Comparison of ENCODE assay signal across 9 cellular contexts in genomic region chr7:142855401-142855743, GRCh38. TPM values are rescaled to one million over a fixed set of nuclear protein-coding genes. Genes with fewer than 3 reads are reported as not detected.
A peak's percentile ranks its signal among the peaks of the same experiment; 100 is the strongest.
DNase-seq lines count a peak whose midpoint lies in the region; ATAC-seq and TF ChIP-seq lines count a peak whose summit lies in the region.
"Had no signal": no experiment of that assay in that cellular context is flagged by ENCODE, and none has a peak within 500 bp of the region (broad histone marks: within the 10 kb centered on the region; RNA-seq: fewer than 3 reads in every experiment).

No MANE protein-coding gene starts in this region.

- no peaks in the 10 kb centered on the region for H3K27me3 ChIP-seq in aorta (ENCODE audit: control insufficient read depth in 1 of 2, insufficient read depth in 2 of 2, low read length in 1 of 2)

- 3 to 4% methylated on average over 8 to 9 of the region's 9 CpGs for WGBS in aorta, 2 donors

- H3K4me3 ChIP-seq in AG10803 (ENCODE audit: low read length) (peak overlapping the region; percentile 51), astrocyte of the cerebellum (ENCODE audit: low read depth, low read length) (peak overlapping the region; percentile 58), aorta (ENCODE audit: low read length in 2 of 2) (peak overlapping the region; percentile 46 to 87)

- DNase-seq in AG10803 (ENCODE audit: low read depth) (no peak), astrocyte of the cerebellum (ENCODE audit: low read depth) (no peak), medulla oblongata (ENCODE audit: extremely low spot score) (peak; percentile 9), aorta (no peak), globus pallidus (ENCODE audit: low spot score) (no peak), NK-92 (lab: John Stamatoyannopoulos, UW; ENCODE audit: unreplicated experiment) (no peak), C1 segment of cervical spinal cord (lab: John Stamatoyannopoulos, UW) (no peak)

- H3K36me3 ChIP-seq in aorta (ENCODE audit: control insufficient read depth in 1 of 2, insufficient read depth in 2 of 2, low read length in 1 of 2), result no peaks in the 10 kb centered on the region

- no peaks in the 10 kb centered on the region for H3K4me1 ChIP-seq in aorta (ENCODE audit: control insufficient read depth in 1 of 2, insufficient read depth in 2 of 2, low read length in 2 of 2)

- no peak overlapping the region for H3K27ac ChIP-seq in aorta (ENCODE audit: low read depth in 1 of 2, low read length in 2 of 2)

- intact Hi-C loops in aorta (cut with DNase I), result loop anchor here (2.0 to 10.0 kb wide), 2 partner anchors 147 to 359 kb away; no protein-coding TSS in a partner anchor

- ATAC-seq in HG02852 (IDR thresholded peaks at IDR 0.05; ENCODE audit: unreplicated experiment) (peak; percentile 1), aorta (ENCODE audit: low FRiP score) (peak; percentile 3)

- H3K9me3 ChIP-seq in aorta (ENCODE audit: control insufficient read depth, low read length), result no peaks in the 10 kb centered on the region

- in situ Hi-C loops in astrocyte of the cerebellum (cut with HindIII; ENCODE audit: low sequenced_read_pairs), result no loop called here

- TF ChIP-seq CTCF in AG10803 (conservative IDR thresholded peaks at IDR 0.05; ENCODE audit: low read length) (peak; percentile 6; the same call in 1 of the 2 replicates), astrocyte of the cerebellum (IDR thresholded peaks at IDR 0.05; ENCODE audit: low read depth, low read length, missing control alignments) (peak; percentile 23)

RNA-seq across cellular contexts. Expression of gene EPHB6, which starts 0.5 kb away (rescaled TPM):
- 10 to 100 TPM; 11.6 to 17.7 TPM for total RNA-seq in aorta
- polyA plus RNA-seq in aorta, result 100 to 1,000 TPM in 1 of 2 donors, 10 to 100 TPM in 1; 12.1 to 125 TPM

RNA-seq across cellular contexts. Expression of gene TRPV6, which starts 30.2 kb away (rescaled TPM):
- total RNA-seq in aorta, result under 1 TPM in 1 of 2 donors, not detected in 1; 0.33 TPM
- polyA plus RNA-seq in aorta, result under 1 TPM; 0.50 to 0.69 TPM
- total RNA-seq: lung microvascular endothelial cell had no signal
